In genomic region chrX:132092439-132093065, GRCh38 we compare ENCODE assay signal across 9 cellular contexts. TPM values are rescaled to one million over a fixed set of nuclear protein-coding genes. Genes with fewer than 3 reads are reported as not detected.
DNase-seq lines count a peak whose midpoint lies in the region; ATAC-seq and FAIRE-seq lines count a peak whose summit lies in the region.
"Had no signal": no experiment of that assay in that cellular context is flagged by ENCODE, and none has a peak within 500 bp of the region (broad histone marks: within the 10 kb centered on the region; RNA-seq: fewer than 3 reads in every experiment).

No MANE protein-coding gene starts in this region.

- 37 to 47% (median 44%) methylated on average over 7 of the region's 7 CpGs for WGBS in small intestine, 3 donors

- no peaks in the 10 kb centered on the region for H3K36me3 Mint-ChIP-seq in activated naive CD8-positive, alpha-beta T cell treated with anti-CD3 and anti-CD28 coated beads for 36 hours
- H3K36me3 Mint-ChIP-seq: activated naive CD8-positive, alpha-beta T cell had no signal

- DNase-seq in DMS53 treated with DMSO at 0.1 percent for 48 hours (lab: John Stamatoyannopoulos, UW; ENCODE audit: unreplicated experiment) (peak; percentile 52), LHCN-M2 (ENCODE audit: low read depth) (peak; percentile 58), SK-N-DZ (ENCODE audit: low spot score) (peak; percentile 24), left ventricle myocardium superior (peak; percentile 21), small intestine (peak; percentile 57), GF-D8 (lab: John Stamatoyannopoulos, UW) (no peak)
- DNase-seq in activated naive CD8-positive, alpha-beta T cell treated with anti-CD3 and anti-CD28 coated beads for 36 hours: peak; percentile 35

- no peak for FAIRE-seq in small intestine (lab: Jason Lieb, UNC)

- peaks cover 7% of the 10 kb centered on the region for H3K4me1 Mint-ChIP-seq in activated naive CD8-positive, alpha-beta T cell treated with anti-CD3 and anti-CD28 coated beads for 36 hours

- H3K9me3 Mint-ChIP-seq in activated naive CD8-positive, alpha-beta T cell treated with anti-CD3 and anti-CD28 coated beads for 36 hours: no peaks in the 10 kb centered on the region

- H3K27ac ChIP-seq in small intestine (ENCODE audit: low read depth in 1 of 2, low read length in 1 of 2): no peak overlapping the region

- H3K27ac Mint-ChIP-seq in activated naive CD8-positive, alpha-beta T cell treated with anti-CD3 and anti-CD28 coated beads for 36 hours: no peak overlapping the region
- H3K27ac Mint-ChIP-seq: activated naive CD8-positive, alpha-beta T cell had no signal

- no peak overlapping the region for H3K4me3 Mint-ChIP-seq in activated naive CD8-positive, alpha-beta T cell treated with anti-CD3 and anti-CD28 coated beads for 36 hours
- H3K4me3 Mint-ChIP-seq: activated naive CD8-positive, alpha-beta T cell had no signal

- H3K27me3 ChIP-seq in small intestine (ENCODE audit: control insufficient read depth in 2 of 2, insufficient read depth in 2 of 2, low read length in 2 of 2): peaks cover 0 to 5% of the 10 kb centered on the region in 2 donors

- no peaks in the 10 kb centered on the region for H3K4me1 ChIP-seq in small intestine (ENCODE audit: control insufficient read depth in 2 of 2, insufficient read depth in 1 of 2, low read depth in 1 of 2, low read length in 1 of 2)

- peak; percentile 93 for ATAC-seq in GM21515 (IDR thresholded peaks at IDR 0.05; ENCODE audit: unreplicated experiment)
- ATAC-seq in left ventricle myocardium superior: peak; percentile 65

- intact Hi-C loops in left ventricle myocardium superior (cut with micrococcal nuclease): loop anchor here (5.0 kb wide), 1 partner anchor 125 kb away; the partner anchor contains the start of gene RAP2C

- no peak overlapping the region for H3K4me3 ChIP-seq in small intestine (ENCODE audit: low read depth in 1 of 2, low read length in 2 of 2)

- H3K36me3 ChIP-seq in small intestine (ENCODE audit: control insufficient read depth in 2 of 2, insufficient read depth in 2 of 2, low read length in 2 of 2): no peaks in the 10 kb centered on the region

- H3K27me3 Mint-ChIP-seq in activated naive CD8-positive, alpha-beta T cell treated with anti-CD3 and anti-CD28 coated beads for 36 hours: no peaks in the 10 kb centered on the region
- H3K27me3 Mint-ChIP-seq: activated naive CD8-positive, alpha-beta T cell had no signal

- H3K9me3 ChIP-seq in small intestine (ENCODE audit: control insufficient read depth, low read depth): no peaks in the 10 kb centered on the region

RNA-seq across cellular contexts. Expression of gene FRMD7, which starts 35.3 kb away (rescaled TPM):
- total RNA-seq in LHCN-M2 (2014; rRNA removed) (not detected in 2 replicates), left ventricle myocardium superior (0.07 TPM)
- polyA plus RNA-seq in LHCN-M2 (2012): not detected
- polyA plus RNA-seq in SK-N-DZ (2014; cell fraction: cytosol; rRNA removed): not detected in 2 replicates
- not detected in 2 replicates for polyA plus RNA-seq in SK-N-DZ (2014; cell fraction: nucleus; rRNA removed)
- total RNA-seq in activated naive CD8-positive, alpha-beta T cell treated with anti-CD3 and anti-CD28 coated beads for 36 hours: not detected
- not detected for polyA plus RNA-seq in small intestine
